In the genomic region with DNA sequence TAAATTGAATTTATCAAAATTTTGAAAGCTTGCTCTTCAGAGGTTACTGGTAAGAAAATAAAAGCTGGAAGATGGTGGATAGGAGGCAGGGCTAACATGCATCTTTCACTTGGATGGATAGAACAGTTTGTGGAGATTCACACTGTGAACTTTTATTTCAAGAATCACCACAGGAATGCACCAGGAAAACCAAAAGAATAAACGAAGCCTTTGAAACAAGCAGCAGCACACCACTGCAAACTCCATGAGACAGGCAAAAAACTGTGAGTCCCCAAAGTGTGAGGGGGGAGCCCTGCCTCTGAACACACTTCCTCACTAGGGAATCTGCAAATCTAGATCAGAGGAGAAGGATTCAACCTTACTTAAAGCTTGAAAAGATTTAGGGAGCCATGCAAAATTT, we compare ENCODE assay signal across 27 cellular contexts.
"Had no signal": no experiment of that assay in that cellular context is flagged by ENCODE, and none has a peak within 500 bp of the region (broad histone marks: within the 10 kb centered on the region; RNA-seq: fewer than 3 reads in every experiment).

No MANE protein-coding gene starts in this region.

- H3K4me3 ChIP-seq: ascending aorta, colonic mucosa, dorsolateral prefrontal cortex, esophagus muscularis mucosa, psoas muscle, stomach, thyroid gland, upper lobe of left lung, vagina had no signal

- DNase-seq: activated CD4-positive, alpha-beta T cell treated with anti-CD3 and anti-CD28 coated beads for 4 hours; activated CD4-positive, alpha-beta T cell treated with anti-CD3 and anti-CD28 coated beads, Interleukin-2, amount 50 U/mL, for 48 hours; activated CD8-positive, alpha-beta memory T cell treated with anti-CD3 and anti-CD28 coated beads for 24 hours; activated effector memory CD4-positive, alpha-beta T cell treated with Interleukin-2 at 50 U/mL for 16 hours; activated naive CD4-positive, alpha-beta T cell treated with anti-CD3 and anti-CD28 coated beads, Interleukin-2, amount 10 ng/mL, durations not matched to agents 7 days and 5 days; activated naive CD8-positive, alpha-beta T cell treated with anti-CD3 and anti-CD28 coated beads, Interleukin-2, amount 10 ng/mL, durations not matched to agents 7 days and 5 days; colonic mucosa; dorsolateral prefrontal cortex; endodermal cell; foreskin keratinocyte; left ventricle myocardium superior; midbrain; naive thymus-derived CD4-positive, alpha-beta T cell; nucleus accumbens; psoas muscle; right cardiac atrium; stimulated activated CD4-positive, alpha-beta T cell treated with anti-CD3 and anti-CD28 coated beads, Interleukin-15, amount 100 ng/mL, for 24 hours; stimulated activated CD4-positive, alpha-beta T cell treated with anti-CD3 and anti-CD28 coated beads, Interleukin-2, amount 100 ng/mL, for 24 hours; stimulated activated naive B cell treated with anti-CD40 and anti-IgM and Interleukin-4, amounts not matched to agents 10 μg/mL and 1 μg/mL and 100 μg/mL, for 72 hours; stomach; thyroid gland; upper lobe of left lung had no signal

- H2AFZ ChIP-seq: parathyroid adenoma had no signal

- H3K9me3 ChIP-seq: colonic mucosa, thyroid gland, upper lobe of left lung, vagina had no signal

- H3K27me3 ChIP-seq: ascending aorta, colonic mucosa, esophagus muscularis mucosa, stomach, thyroid gland, upper lobe of left lung, vagina had no signal

- H3K4me1 ChIP-seq: ascending aorta, colonic mucosa, esophagus muscularis mucosa, foreskin keratinocyte, parathyroid adenoma, psoas muscle, stomach, thyroid gland, upper lobe of left lung, vagina had no signal

- H3K36me3 ChIP-seq: ascending aorta, colonic mucosa, esophagus muscularis mucosa, stomach, thyroid gland, upper lobe of left lung, vagina had no signal

- H3K79me2 ChIP-seq: parathyroid adenoma had no signal

- H3K27ac ChIP-seq: ascending aorta, colonic mucosa, dorsolateral prefrontal cortex, esophagus muscularis mucosa, foreskin keratinocyte, parathyroid adenoma, psoas muscle, stomach, thyroid gland, upper lobe of left lung, vagina, VCaP had no signal
